In genomic region chr15:22839046-22839705, GRCh38 we compare ENCODE assay signal across 8 cellular contexts. TPM values are rescaled to one million over a fixed set of nuclear protein-coding genes. Genes with fewer than 3 reads are reported as not detected.
DNase-seq lines count a peak whose midpoint lies in the region; ATAC-seq and TF ChIP-seq lines count a peak whose summit lies in the region.

No MANE protein-coding gene starts in this region.

- TF ChIP-seq CTCF in SK-N-SH (IDR thresholded peaks at IDR 0.05) (no peak), neural progenitor cell (IDR thresholded peaks at IDR 0.05) (no peak)

- H3K36me3 ChIP-seq in SK-N-SH (replicated peaks in 1 of 2; ENCODE audit: control insufficient read depth in 1 of 2, insufficient read depth in 2 of 2, low read length in 1 of 2) (peaks cover 0 to 16% of the 10 kb centered on the region in 2 experiments), esophagus (ENCODE audit: control insufficient read depth in 2 of 2, insufficient read depth in 2 of 2, low read length in 1 of 2) (no peaks in the 10 kb centered on the region), neural progenitor cell (no peaks in the 10 kb centered on the region)

- peak overlapping the region; percentile 93 for H3K4me3 Mint-ChIP-seq in neural progenitor cell

- H3K4me2 ChIP-seq in SK-N-SH (peak overlapping the region; percentile 74), neural progenitor cell (peak overlapping the region; percentile 80)

- H3K27me3 ChIP-seq in SK-N-SH (ENCODE audit: insufficient read depth) (no peaks in the 10 kb centered on the region), esophagus (ENCODE audit: control insufficient read depth in 1 of 2, insufficient read depth in 2 of 2, low read length in 2 of 2) (no peaks in the 10 kb centered on the region), neural progenitor cell (no peaks in the 10 kb centered on the region)

- peak overlapping the region; percentile 21 for H3K27ac Mint-ChIP-seq in neural progenitor cell

- ATAC-seq in GM21515 (IDR thresholded peaks at IDR 0.05; ENCODE audit: unreplicated experiment) (peak; percentile 4), GM21723 (IDR thresholded peaks at IDR 0.05; ENCODE audit: unreplicated experiment) (no peak), GM18861 (IDR thresholded peaks at IDR 0.05; ENCODE audit: unreplicated experiment) (no peak)

- H2AFZ ChIP-seq in SK-N-SH (ENCODE audit: low read depth) = peak overlapping the region; percentile 78
- peak overlapping the region; percentile 72 for H2AFZ ChIP-seq in neural progenitor cell (replicated peaks)

- peaks cover 9% of the 10 kb centered on the region for H3K36me3 Mint-ChIP-seq in neural progenitor cell

- no peak for TF ChIP-seq RAD21 in SK-N-SH (IDR thresholded peaks at IDR 0.05; ENCODE audit: low read length)

- H3K4me3 ChIP-seq in SK-N-SH (ENCODE audit: low read depth in 2 of 2, low read length in 1 of 2) = peak overlapping the region; percentile 77 to 84
- peak overlapping the region; percentile 75 to 93 for H3K4me3 ChIP-seq in esophagus (ENCODE audit: low read depth in 1 of 2, low read length in 2 of 2)
- H3K4me3 ChIP-seq in neural progenitor cell = peak overlapping the region; percentile 66

- no peaks in the 10 kb centered on the region for H3K9me3 Mint-ChIP-seq in neural progenitor cell

- H3K9me3 ChIP-seq in SK-N-SH = no peaks in the 10 kb centered on the region
- no peaks in the 10 kb centered on the region for H3K9me3 ChIP-seq in esophagus (ENCODE audit: control insufficient read depth in 2 of 2, insufficient read depth in 1 of 2, low read depth in 1 of 2, low read length in 1 of 2)
- no peaks in the 10 kb centered on the region for H3K9me3 ChIP-seq in neural progenitor cell (ENCODE audit: low read depth)

- H3K4me1 Mint-ChIP-seq in neural progenitor cell = peaks cover 17% of the 10 kb centered on the region

- H3K27me3 Mint-ChIP-seq in neural progenitor cell (ENCODE audit: insufficient read depth, low read depth) = no peaks in the 10 kb centered on the region

- H3K4me1 ChIP-seq in SK-N-SH (ENCODE audit: control insufficient read depth in 1 of 2, insufficient read depth in 2 of 2, low read depth in 1 of 2, low read length in 1 of 2) (peaks cover 0 to 3% of the 10 kb centered on the region in 2 experiments; a peak in 1 of 4 replicates), esophagus (ENCODE audit: control insufficient read depth in 2 of 2, insufficient read depth in 2 of 2, low read length in 1 of 2) (no peaks in the 10 kb centered on the region), neural progenitor cell (no peaks in the 10 kb centered on the region)

- CTCF ChIA-PET in SK-N-SH (lab: Yijun Ruan, JAX) = interaction anchor here (1.3 kb wide), 1 partner anchor 10 kb away, joined by 3 read pairs; no protein-coding TSS in a partner anchor

- H4K20me1 ChIP-seq in SK-N-SH (ENCODE audit: insufficient read depth) (peaks cover 15% of the 10 kb centered on the region), neural progenitor cell (ENCODE audit: low read depth) (peaks cover 32% of the 10 kb centered on the region)

- H3K27ac ChIP-seq in SK-N-SH (ENCODE audit: low read depth in 2 of 2, low read length in 1 of 2) = peak overlapping the region; percentile 89 to 94
- H3K27ac ChIP-seq in esophagus (ENCODE audit: low read depth in 2 of 2, low read length in 1 of 2) = peak overlapping the region; percentile 98 to 99
- peak overlapping the region; percentile 80 for H3K27ac ChIP-seq in neural progenitor cell

- POLR2A ChIA-PET in SK-N-SH (lab: Yijun Ruan, JAX) = interaction anchor here (0.7 kb wide), 1 partner anchor 36 kb away, joined by 3 read pairs; no protein-coding TSS in a partner anchor

- H3F3A ChIP-seq in SK-N-SH (replicated peaks; ENCODE audit: insufficient read depth) (peaks cover 5% of the 10 kb centered on the region), neural progenitor cell (ENCODE audit: low read depth) (peaks cover 5% of the 10 kb centered on the region)

- peaks cover 56% of the 10 kb centered on the region for H3K79me2 ChIP-seq in SK-N-SH (ENCODE audit: insufficient read depth)
- H3K79me2 ChIP-seq in neural progenitor cell (ENCODE audit: low read depth) = peaks cover 56% of the 10 kb centered on the region

- WGBS in SK-N-SH (ENCODE audit: low lambda C conversion rate) = 1% methylated on average over 16 of the region's 16 CpGs
- WGBS in esophagus, 2 donors = 0 to 1% methylated on average over 16 of the region's 16 CpGs

- H3K9ac ChIP-seq in SK-N-SH (peak overlapping the region; percentile 86), neural progenitor cell (peak overlapping the region; percentile 92)

- DNase-seq in AG08396 (ENCODE audit: low spot score) (peak; percentile 18), SK-N-SH (no peak), neural progenitor cell (ENCODE audit: low spot score) (no peak)
- no peak for DNase-seq in activated CD8-positive, alpha-beta memory T cell treated with anti-CD3 and anti-CD28 coated beads, Interleukin-2, amount 50 U/mL, for 4 hours

- no peaks in the 10 kb centered on the region for H3K9me2 ChIP-seq in SK-N-SH

- TF ChIP-seq EP300 in SK-N-SH (IDR thresholded peaks at IDR 0.05; ENCODE audit: borderline replicate concordance in 1 of 2, low read depth in 1 of 2, low read length in 1 of 2) = no peak

TF ChIP-seq in SK-N-SH, 30 proteins besides CTCF, POLR2A, EP300 and RAD21:
- TF ChIP-seq RCOR1 (IDR thresholded peaks at IDR 0.05; ENCODE audit: low read length) (no peak), MXI1 (IDR thresholded peaks at IDR 0.05; ENCODE audit: low read depth, low read length) (peak; percentile 7; the same call in 1 of the 2 replicates), EZH2phosphoT487 (IDR thresholded peaks at IDR 0.05; ENCODE audit: borderline replicate concordance, low read depth) (no peak), IRF3 (IDR thresholded peaks at IDR 0.05; ENCODE audit: low read depth, low read length) (no peak), ELF1 (IDR thresholded peaks at IDR 0.05) (no peak)

RNA-seq across cellular contexts. Expression of gene NIPA2, which starts 0.7 kb away (rescaled TPM):
- 32.0 and 39.6 TPM in 2 replicates for polyA plus RNA-seq in SK-N-SH (2012; rRNA removed)
- 46.5 and 50.5 TPM in 2 replicates for polyA plus RNA-seq in SK-N-SH (2012; cell fraction: cytosol; rRNA removed)
- polyA plus RNA-seq in SK-N-SH (2012; cell fraction: nucleus; rRNA removed) = 14.7 and 16.1 TPM in 2 replicates
- 10 to 100 TPM in 1 of 2 donors, 1 to 10 TPM in 1; 6.7 to 21.1 TPM for polyA plus RNA-seq in esophagus
- 49.4 and 51.5 TPM in 2 replicates for total RNA-seq in neural progenitor cell (ENCODE audit: low replicate concordance)

RNA-seq across cellular contexts. Expression of gene NIPA1, which starts 52.7 kb away (rescaled TPM):
- polyA plus RNA-seq in SK-N-SH (2012; rRNA removed) (7.5 and 10.0 TPM in 2 replicates), esophagus (1 to 10 TPM; 2.5 to 2.8 TPM)
- 7.9 and 8.8 TPM in 2 replicates for polyA plus RNA-seq in SK-N-SH (2012; cell fraction: cytosol; rRNA removed)
- polyA plus RNA-seq in SK-N-SH (2012; cell fraction: nucleus; rRNA removed) = 10.6 and 12.3 TPM in 2 replicates
- total RNA-seq in neural progenitor cell (ENCODE audit: low replicate concordance) = 17.2 and 18.8 TPM in 2 replicates
